ENCODE assay signal across 1 cellular context in the genomic region with DNA sequence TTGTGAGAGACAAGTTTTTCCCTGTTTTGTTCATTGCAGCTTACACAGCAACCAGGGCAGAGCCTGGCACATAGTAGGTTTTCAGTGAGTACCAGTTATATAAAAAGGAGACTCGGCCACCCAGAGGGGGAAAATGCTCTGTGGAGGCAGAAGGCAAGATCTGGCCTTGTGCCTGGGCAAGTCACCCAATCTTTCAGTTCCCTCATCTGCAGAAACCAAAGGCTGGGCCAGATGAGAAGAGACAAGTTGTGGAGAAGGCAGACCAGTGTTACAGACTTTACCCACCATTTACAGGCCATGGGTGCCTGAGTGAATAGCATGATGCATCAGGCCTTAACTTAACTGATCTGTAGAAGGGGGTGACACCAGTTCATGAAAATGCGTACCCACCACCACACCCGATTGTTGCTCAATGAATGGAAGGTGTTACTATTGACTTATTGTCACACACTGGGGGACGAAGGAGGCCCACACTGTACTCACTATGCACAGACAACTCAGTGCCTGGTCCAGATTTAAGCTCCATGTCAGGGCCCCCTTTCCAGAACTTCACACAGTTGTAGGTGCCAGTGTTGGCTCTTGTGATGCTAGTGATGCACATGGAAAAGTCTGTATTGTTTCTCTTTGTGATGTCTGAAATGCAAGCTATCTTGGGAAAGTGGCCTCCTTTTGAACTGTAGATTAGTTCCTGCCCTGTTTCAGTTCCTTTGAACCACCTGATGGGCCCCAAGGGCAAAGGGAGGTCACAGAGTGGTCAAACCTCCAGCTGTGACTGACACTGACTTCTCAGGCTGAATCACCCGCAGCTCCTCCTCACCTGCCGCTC.
TF ChIP-seq lines count a peak whose summit lies in the region.

No MANE protein-coding gene starts in this region.

TF ChIP-seq in GM23338, 12 proteins besides CTCF, POLR2A, EP300 and RAD21 (continued from another document):
- TF ChIP-seq STAT1 (IDR thresholded peaks at IDR 0.05; ENCODE audit: unreplicated experiment) (no peak), ZNF331 (CRISPR knock-in tag; IDR thresholded peaks at IDR 0.05; ENCODE audit: low read depth) (no peak), EZH2 (IDR thresholded peaks at IDR 0.05; ENCODE audit: low read depth, unreplicated experiment) (no peak), CREB1 (CRISPR knock-in tag; IDR thresholded peaks at IDR 0.05; ENCODE audit: low read depth) (peak; percentile 30), POLR2AphosphoS5 (IDR thresholded peaks at IDR 0.05; ENCODE audit: low read depth) (no peak)
- TF ChIP-seq, protein P1, sequence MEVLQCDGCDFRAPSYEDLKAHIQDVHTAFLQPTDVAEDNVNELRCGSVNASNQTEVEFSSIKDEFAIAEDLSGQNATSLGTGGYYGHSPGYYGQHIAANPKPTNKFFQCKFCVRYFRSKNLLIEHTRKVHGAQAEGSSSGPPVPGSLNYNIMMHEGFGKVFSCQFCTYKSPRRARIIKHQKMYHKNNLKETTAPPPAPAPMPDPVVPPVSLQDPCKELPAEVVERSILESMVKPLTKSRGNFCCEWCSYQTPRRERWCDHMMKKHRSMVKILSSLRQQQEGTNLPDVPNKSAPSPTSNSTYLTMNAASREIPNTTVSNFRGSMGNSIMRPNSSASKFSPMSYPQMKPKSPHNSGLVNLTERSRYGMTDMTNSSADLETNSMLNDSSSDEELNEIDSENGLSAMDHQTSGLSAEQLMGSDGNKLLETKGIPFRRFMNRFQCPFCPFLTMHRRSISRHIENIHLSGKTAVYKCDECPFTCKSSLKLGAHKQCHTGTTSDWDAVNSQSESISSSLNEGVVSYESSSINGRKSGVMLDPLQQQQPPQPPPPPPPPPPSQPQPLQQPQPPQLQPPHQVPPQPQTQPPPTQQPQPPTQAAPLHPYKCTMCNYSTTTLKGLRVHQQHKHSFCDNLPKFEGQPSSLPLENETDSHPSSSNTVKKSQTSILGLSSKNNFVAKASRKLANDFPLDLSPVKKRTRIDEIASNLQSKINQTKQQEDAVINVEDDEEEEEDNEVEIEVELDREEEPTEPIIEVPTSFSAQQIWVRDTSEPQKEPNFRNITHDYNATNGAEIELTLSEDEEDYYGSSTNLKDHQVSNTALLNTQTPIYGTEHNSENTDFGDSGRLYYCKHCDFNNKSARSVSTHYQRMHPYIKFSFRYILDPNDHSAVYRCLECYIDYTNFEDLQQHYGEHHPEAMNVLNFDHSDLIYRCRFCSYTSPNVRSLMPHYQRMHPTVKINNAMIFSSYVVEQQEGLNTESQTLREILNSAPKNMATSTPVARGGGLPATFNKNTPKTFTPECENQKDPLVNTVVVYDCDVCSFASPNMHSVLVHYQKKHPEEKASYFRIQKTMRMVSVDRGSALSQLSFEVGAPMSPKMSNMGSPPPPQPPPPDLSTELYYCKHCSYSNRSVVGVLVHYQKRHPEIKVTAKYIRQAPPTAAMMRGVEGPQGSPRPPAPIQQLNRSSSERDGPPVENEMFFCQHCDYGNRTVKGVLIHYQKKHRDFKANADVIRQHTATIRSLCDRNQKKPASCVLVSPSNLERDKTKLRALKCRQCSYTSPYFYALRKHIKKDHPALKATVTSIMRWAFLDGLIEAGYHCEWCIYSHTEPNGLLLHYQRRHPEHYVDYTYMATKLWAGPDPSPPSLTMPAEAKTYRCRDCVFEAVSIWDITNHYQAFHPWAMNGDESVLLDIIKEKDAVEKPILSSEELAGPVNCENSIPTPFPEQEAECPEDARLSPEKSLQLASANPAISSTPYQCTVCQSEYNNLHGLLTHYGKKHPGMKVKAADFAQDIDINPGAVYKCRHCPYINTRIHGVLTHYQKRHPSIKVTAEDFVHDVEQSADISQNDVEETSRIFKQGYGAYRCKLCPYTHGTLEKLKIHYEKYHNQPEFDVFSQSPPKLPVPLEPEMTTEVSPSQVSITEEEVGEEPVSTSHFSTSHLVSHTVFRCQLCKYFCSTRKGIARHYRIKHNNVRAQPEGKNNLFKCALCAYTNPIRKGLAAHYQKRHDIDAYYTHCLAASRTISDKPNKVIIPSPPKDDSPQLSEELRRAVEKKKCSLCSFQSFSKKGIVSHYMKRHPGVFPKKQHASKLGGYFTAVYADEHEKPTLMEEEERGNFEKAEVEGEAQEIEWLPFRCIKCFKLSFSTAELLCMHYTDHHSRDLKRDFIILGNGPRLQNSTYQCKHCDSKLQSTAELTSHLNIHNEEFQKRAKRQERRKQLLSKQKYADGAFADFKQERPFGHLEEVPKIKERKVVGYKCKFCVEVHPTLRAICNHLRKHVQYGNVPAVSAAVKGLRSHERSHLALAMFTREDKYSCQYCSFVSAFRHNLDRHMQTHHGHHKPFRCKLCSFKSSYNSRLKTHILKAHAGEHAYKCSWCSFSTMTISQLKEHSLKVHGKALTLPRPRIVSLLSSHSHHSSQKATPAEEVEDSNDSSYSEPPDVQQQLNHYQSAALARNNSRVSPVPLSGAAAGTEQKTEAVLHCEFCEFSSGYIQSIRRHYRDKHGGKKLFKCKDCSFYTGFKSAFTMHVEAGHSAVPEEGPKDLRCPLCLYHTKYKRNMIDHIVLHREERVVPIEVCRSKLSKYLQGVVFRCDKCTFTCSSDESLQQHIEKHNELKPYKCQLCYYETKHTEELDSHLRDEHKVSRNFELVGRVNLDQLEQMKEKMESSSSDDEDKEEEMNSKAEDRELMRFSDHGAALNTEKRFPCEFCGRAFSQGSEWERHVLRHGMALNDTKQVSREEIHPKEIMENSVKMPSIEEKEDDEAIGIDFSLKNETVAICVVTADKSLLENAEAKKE (CRISPR knock-in tag; IDR thresholded peaks at IDR 0.05): peak; percentile 74; the same call in 1 of the 2 replicates
TF ChIP-seq in GM23338: peak in this region for 3.
